Comparison of ENCODE assay signal across 1 cellular context in the genomic region with DNA sequence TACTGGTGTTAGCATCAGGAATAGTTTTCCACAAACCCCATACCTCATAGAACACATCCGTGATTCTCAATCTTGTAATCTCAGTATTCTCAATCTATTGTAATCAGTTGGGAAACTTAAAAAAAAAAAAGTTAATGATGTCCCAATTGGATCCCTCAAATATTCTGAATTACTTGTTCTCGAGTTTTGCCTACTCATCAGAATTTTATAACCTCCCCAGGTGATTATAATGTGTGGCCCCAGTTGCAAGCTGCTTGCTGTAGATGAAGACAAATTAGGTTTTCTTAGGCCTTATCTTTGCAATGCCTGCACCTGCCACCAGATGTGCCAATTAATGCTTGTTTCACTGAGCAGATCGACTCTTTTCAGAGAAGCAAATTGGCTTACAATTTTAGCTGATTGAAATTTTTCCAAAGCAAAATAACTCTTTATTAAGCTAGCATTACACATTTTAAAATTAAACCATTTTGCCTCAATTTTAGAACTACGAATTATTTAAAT.
TF ChIP-seq lines count a peak whose summit lies in the region.

No MANE protein-coding gene starts in this region.

TF ChIP-seq in GM23338, 12 proteins besides CTCF, POLR2A, EP300 and RAD21:
- TF ChIP-seq, protein P1, sequence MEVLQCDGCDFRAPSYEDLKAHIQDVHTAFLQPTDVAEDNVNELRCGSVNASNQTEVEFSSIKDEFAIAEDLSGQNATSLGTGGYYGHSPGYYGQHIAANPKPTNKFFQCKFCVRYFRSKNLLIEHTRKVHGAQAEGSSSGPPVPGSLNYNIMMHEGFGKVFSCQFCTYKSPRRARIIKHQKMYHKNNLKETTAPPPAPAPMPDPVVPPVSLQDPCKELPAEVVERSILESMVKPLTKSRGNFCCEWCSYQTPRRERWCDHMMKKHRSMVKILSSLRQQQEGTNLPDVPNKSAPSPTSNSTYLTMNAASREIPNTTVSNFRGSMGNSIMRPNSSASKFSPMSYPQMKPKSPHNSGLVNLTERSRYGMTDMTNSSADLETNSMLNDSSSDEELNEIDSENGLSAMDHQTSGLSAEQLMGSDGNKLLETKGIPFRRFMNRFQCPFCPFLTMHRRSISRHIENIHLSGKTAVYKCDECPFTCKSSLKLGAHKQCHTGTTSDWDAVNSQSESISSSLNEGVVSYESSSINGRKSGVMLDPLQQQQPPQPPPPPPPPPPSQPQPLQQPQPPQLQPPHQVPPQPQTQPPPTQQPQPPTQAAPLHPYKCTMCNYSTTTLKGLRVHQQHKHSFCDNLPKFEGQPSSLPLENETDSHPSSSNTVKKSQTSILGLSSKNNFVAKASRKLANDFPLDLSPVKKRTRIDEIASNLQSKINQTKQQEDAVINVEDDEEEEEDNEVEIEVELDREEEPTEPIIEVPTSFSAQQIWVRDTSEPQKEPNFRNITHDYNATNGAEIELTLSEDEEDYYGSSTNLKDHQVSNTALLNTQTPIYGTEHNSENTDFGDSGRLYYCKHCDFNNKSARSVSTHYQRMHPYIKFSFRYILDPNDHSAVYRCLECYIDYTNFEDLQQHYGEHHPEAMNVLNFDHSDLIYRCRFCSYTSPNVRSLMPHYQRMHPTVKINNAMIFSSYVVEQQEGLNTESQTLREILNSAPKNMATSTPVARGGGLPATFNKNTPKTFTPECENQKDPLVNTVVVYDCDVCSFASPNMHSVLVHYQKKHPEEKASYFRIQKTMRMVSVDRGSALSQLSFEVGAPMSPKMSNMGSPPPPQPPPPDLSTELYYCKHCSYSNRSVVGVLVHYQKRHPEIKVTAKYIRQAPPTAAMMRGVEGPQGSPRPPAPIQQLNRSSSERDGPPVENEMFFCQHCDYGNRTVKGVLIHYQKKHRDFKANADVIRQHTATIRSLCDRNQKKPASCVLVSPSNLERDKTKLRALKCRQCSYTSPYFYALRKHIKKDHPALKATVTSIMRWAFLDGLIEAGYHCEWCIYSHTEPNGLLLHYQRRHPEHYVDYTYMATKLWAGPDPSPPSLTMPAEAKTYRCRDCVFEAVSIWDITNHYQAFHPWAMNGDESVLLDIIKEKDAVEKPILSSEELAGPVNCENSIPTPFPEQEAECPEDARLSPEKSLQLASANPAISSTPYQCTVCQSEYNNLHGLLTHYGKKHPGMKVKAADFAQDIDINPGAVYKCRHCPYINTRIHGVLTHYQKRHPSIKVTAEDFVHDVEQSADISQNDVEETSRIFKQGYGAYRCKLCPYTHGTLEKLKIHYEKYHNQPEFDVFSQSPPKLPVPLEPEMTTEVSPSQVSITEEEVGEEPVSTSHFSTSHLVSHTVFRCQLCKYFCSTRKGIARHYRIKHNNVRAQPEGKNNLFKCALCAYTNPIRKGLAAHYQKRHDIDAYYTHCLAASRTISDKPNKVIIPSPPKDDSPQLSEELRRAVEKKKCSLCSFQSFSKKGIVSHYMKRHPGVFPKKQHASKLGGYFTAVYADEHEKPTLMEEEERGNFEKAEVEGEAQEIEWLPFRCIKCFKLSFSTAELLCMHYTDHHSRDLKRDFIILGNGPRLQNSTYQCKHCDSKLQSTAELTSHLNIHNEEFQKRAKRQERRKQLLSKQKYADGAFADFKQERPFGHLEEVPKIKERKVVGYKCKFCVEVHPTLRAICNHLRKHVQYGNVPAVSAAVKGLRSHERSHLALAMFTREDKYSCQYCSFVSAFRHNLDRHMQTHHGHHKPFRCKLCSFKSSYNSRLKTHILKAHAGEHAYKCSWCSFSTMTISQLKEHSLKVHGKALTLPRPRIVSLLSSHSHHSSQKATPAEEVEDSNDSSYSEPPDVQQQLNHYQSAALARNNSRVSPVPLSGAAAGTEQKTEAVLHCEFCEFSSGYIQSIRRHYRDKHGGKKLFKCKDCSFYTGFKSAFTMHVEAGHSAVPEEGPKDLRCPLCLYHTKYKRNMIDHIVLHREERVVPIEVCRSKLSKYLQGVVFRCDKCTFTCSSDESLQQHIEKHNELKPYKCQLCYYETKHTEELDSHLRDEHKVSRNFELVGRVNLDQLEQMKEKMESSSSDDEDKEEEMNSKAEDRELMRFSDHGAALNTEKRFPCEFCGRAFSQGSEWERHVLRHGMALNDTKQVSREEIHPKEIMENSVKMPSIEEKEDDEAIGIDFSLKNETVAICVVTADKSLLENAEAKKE (CRISPR knock-in tag; IDR thresholded peaks at IDR 0.05), result no peak
- TF ChIP-seq JUNB (IDR thresholded peaks at IDR 0.05; ENCODE audit: unreplicated experiment) (no peak), ZNF114 (CRISPR knock-in tag; IDR thresholded peaks at IDR 0.05) (no peak), NANOG (IDR thresholded peaks at IDR 0.05; ENCODE audit: borderline replicate concordance) (no peak), POLR2AphosphoS5 (IDR thresholded peaks at IDR 0.05; ENCODE audit: low read depth) (no peak), EZH2 (IDR thresholded peaks at IDR 0.05; ENCODE audit: low read depth, unreplicated experiment) (no peak), CREB1 (CRISPR knock-in tag; IDR thresholded peaks at IDR 0.05; ENCODE audit: low read depth) (no peak), ZNF331 (CRISPR knock-in tag; IDR thresholded peaks at IDR 0.05; ENCODE audit: low read depth) (no peak), STAT1 (IDR thresholded peaks at IDR 0.05; ENCODE audit: unreplicated experiment) (no peak)
- TF ChIP-seq, protein P2, sequence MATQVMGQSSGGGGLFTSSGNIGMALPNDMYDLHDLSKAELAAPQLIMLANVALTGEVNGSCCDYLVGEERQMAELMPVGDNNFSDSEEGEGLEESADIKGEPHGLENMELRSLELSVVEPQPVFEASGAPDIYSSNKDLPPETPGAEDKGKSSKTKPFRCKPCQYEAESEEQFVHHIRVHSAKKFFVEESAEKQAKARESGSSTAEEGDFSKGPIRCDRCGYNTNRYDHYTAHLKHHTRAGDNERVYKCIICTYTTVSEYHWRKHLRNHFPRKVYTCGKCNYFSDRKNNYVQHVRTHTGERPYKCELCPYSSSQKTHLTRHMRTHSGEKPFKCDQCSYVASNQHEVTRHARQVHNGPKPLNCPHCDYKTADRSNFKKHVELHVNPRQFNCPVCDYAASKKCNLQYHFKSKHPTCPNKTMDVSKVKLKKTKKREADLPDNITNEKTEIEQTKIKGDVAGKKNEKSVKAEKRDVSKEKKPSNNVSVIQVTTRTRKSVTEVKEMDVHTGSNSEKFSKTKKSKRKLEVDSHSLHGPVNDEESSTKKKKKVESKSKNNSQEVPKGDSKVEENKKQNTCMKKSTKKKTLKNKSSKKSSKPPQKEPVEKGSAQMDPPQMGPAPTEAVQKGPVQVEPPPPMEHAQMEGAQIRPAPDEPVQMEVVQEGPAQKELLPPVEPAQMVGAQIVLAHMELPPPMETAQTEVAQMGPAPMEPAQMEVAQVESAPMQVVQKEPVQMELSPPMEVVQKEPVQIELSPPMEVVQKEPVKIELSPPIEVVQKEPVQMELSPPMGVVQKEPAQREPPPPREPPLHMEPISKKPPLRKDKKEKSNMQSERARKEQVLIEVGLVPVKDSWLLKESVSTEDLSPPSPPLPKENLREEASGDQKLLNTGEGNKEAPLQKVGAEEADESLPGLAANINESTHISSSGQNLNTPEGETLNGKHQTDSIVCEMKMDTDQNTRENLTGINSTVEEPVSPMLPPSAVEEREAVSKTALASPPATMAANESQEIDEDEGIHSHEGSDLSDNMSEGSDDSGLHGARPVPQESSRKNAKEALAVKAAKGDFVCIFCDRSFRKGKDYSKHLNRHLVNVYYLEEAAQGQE (IDR thresholded peaks at IDR 0.05; ENCODE audit: unreplicated experiment), result no peak
- TF ChIP-seq, protein P3, sequence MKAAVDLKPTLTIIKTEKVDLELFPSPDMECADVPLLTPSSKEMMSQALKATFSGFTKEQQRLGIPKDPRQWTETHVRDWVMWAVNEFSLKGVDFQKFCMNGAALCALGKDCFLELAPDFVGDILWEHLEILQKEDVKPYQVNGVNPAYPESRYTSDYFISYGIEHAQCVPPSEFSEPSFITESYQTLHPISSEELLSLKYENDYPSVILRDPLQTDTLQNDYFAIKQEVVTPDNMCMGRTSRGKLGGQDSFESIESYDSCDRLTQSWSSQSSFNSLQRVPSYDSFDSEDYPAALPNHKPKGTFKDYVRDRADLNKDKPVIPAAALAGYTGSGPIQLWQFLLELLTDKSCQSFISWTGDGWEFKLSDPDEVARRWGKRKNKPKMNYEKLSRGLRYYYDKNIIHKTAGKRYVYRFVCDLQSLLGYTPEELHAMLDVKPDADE (IDR thresholded peaks at IDR 0.05), result no peak
